21 cellular contexts compared by ENCODE assay signal in the genomic region with DNA sequence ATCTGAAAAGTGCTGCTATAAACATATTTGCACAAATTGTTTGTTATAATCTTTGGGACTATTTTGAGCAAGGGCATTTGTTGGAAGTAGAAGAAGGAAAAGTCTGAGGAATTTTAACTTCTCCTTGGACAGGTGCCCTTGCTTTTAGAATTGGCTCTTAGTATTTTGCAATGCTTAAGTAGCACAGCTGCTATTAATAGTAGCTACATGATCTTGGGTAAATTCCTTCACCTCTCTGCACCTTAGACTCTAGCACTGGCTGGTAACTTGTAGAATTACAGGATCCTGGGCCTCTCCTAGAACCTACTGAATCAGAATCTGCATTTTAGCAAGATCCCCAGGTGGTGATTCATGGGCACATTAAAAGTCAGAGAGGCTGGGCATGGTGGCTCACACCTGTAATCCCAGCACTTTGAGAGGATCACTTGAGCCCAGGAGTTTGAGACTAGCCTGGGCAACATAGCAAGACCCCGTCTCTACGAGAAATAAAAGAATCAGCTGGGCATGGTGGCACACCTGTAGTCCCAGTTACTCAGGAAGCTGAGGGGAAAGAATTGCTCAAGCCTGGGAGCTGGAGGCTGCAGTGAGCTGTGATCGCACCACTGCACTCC. TPM values are rescaled to one million over a fixed set of nuclear protein-coding genes. Genes with fewer than 3 reads are reported as not detected.
DNase-seq lines count a peak whose midpoint lies in the region; ATAC-seq, FAIRE-seq and TF ChIP-seq lines count a peak whose summit lies in the region.
"Had no signal": no experiment of that assay in that cellular context is flagged by ENCODE, and none has a peak within 500 bp of the region (broad histone marks: within the 10 kb centered on the region; RNA-seq: fewer than 3 reads in every experiment).

No MANE protein-coding gene starts in this region.

- H3K9me3 Mint-ChIP-seq in WTC11 = peaks cover 7% of the 10 kb centered on the region
- H3K9me3 Mint-ChIP-seq in T-helper 2 cell treated with Interferon-gamma antibody and Interleukin-4, amounts not matched to agents 5 μg/mL and 100 μg/mL, for 36 hours = peaks cover 5% of the 10 kb centered on the region

- no peak for TF ChIP-seq RAD21 in A549 (conservative IDR thresholded peaks at IDR 0.05 in 1 of 2, IDR thresholded peaks at IDR 0.05 in 1 of 2)

- CTCF ChIA-PET in A549 (lab: Yijun Ruan, JAX) = interaction anchor here (1.7 to 26.7 kb wide), 4 partner anchors 10 to 93 kb away, joined by 6 to 509 read pairs (median 164); partner anchors contain the start of gene RHOF
- CTCF ChIA-PET in WTC11 (lab: Charles Lee) = interaction anchor here (1.9 kb wide), 1 partner anchor 93 kb away, joined by 8 read pairs; no protein-coding TSS in a partner anchor

- H3K4me2 ChIP-seq in A549 = no peak overlapping the region
- H3K4me2 ChIP-seq: BLaER1 had no signal

- no peak for DNase-seq in A549 (ENCODE audit: low read depth in 1 of 2, low spot score in 1 of 2)
- no peak for DNase-seq in WTC11 (ENCODE audit: low spot score)
- no peak for DNase-seq in lower lobe of right lung
- DNase-seq in T-helper 2 cell treated with Interferon-gamma antibody and Interleukin-4, amounts not matched to agents 5 μg/mL and 100 μg/mL, for 36 hours (ENCODE audit: low spot score) = no peak
- DNase-seq in GM19240 (ENCODE audit: insufficient read length, low spot score) = no peak
- DNase-seq: CD4-positive, alpha-beta memory T cell; EL; Kasumi-1; MG63; NCI-H1048; NCI-H1436 treated with DMSO at 0.1 percent for 48 hours; NCI-H2029; NCI-H345; NCI-H524 treated with DMSO at 0.1 percent for 48 hours; PC-3 had no signal

- peaks cover 14% of the 10 kb centered on the region for H3K27me3 Mint-ChIP-seq in WTC11 (ENCODE audit: low read depth)
- peaks cover 12% of the 10 kb centered on the region for H3K27me3 Mint-ChIP-seq in T-helper 2 cell treated with Interferon-gamma antibody and Interleukin-4, amounts not matched to agents 5 μg/mL and 100 μg/mL, for 36 hours (ENCODE audit: low read depth)

- intact Hi-C loops in lower lobe of right lung (cut with DNase I) = no loop called here

- ATAC-seq in A549 = no peak; a peak in 3 of 6 replicates
- ATAC-seq in WTC11 = no peak
- peak; percentile 94 to 96 for ATAC-seq in lower lobe of right lung
- ATAC-seq in GM18870 (IDR thresholded peaks at IDR 0.05; ENCODE audit: unreplicated experiment) = no peak
- ATAC-seq: GM12878, PC-3 had no signal

- H3K36me3 ChIP-seq in lower lobe of right lung (no peaks in the 10 kb centered on the region), skeletal muscle tissue (ENCODE audit: control insufficient read depth in 3 of 3, insufficient read depth in 3 of 3, low read length in 3 of 3) (no peaks in the 10 kb centered on the region)
- H3K36me3 ChIP-seq: BLaER1, MG63 had no signal

- no peak overlapping the region for H3K4me3 Mint-ChIP-seq in WTC11
- no peak overlapping the region for H3K4me3 Mint-ChIP-seq in T-helper 2 cell treated with Interferon-gamma antibody and Interleukin-4, amounts not matched to agents 5 μg/mL and 100 μg/mL, for 36 hours
- H3K4me3 Mint-ChIP-seq: CD4-positive, alpha-beta memory T cell had no signal

- TF ChIP-seq CTCF in A549 (IDR thresholded peaks at IDR 0.05) = no peak
- no peak for TF ChIP-seq CTCF in WTC11 (IDR thresholded peaks at IDR 0.05)
- TF ChIP-seq CTCF in lower lobe of right lung (IDR thresholded peaks at IDR 0.05) = no peak

- no peak overlapping the region for H3K27ac Mint-ChIP-seq in WTC11
- H3K27ac Mint-ChIP-seq in T-helper 2 cell treated with Interferon-gamma antibody and Interleukin-4, amounts not matched to agents 5 μg/mL and 100 μg/mL, for 36 hours = no peak overlapping the region

- H3K27ac ChIP-seq in A549 (peak overlapping the region in 1 of 2 experiments; percentile 42; a peak in 1 of 6 replicates), lower lobe of right lung (peak overlapping the region; percentile 65), skeletal muscle tissue (ENCODE audit: low read depth, low read length) (peak overlapping the region; percentile 47)
- H3K27ac ChIP-seq: BLaER1 had no signal

- H3K36me3 Mint-ChIP-seq in WTC11 = no peaks in the 10 kb centered on the region
- no peaks in the 10 kb centered on the region for H3K36me3 Mint-ChIP-seq in T-helper 2 cell treated with Interferon-gamma antibody and Interleukin-4, amounts not matched to agents 5 μg/mL and 100 μg/mL, for 36 hours (ENCODE audit: low read depth)
- H3K36me3 Mint-ChIP-seq: CD4-positive, alpha-beta memory T cell had no signal

- no peaks in the 10 kb centered on the region for H3K4me1 Mint-ChIP-seq in WTC11
- no peaks in the 10 kb centered on the region for H3K4me1 Mint-ChIP-seq in T-helper 2 cell treated with Interferon-gamma antibody and Interleukin-4, amounts not matched to agents 5 μg/mL and 100 μg/mL, for 36 hours (ENCODE audit: low read depth)

- no peak for TF ChIP-seq POLR2A in A549 (IDR thresholded peaks at IDR 0.05; ENCODE audit: low read length)

- H3K27me3 ChIP-seq in lower lobe of right lung (ENCODE audit: low read depth) = no peaks in the 10 kb centered on the region
- no peaks in the 10 kb centered on the region for H3K27me3 ChIP-seq in skeletal muscle tissue (ENCODE audit: control insufficient read depth in 3 of 3, insufficient read depth in 3 of 3, low read length in 3 of 3)
- H3K27me3 ChIP-seq: BLaER1 had no signal

- no peak for TF ChIP-seq EP300 in A549 (IDR thresholded peaks at IDR 0.05)

- whole genome bisulfite sequencing in A549 (ENCODE audit: missing lambda C conversion rate) = 74% methylated on average over 3 of the region's 3 CpGs

- POLR2A ChIA-PET in A549 (lab: Yijun Ruan, JAX) (no interaction called here), WTC11 (lab: Charles Lee) (no interaction called here)

- H3K9ac ChIP-seq in skeletal muscle tissue (ENCODE audit: low read depth in 1 of 3, low read length in 3 of 3) = peak overlapping the region in 2 of 3 donors; percentile 18 to 20
- H3K9ac ChIP-seq: BLaER1 had no signal

- H3K9me3 ChIP-seq in A549 (no peaks in the 10 kb centered on the region; the same call in 2 of the 3 replicates), lower lobe of right lung (no peaks in the 10 kb centered on the region), skeletal muscle tissue (ENCODE audit: control insufficient read depth in 3 of 3, low read length in 3 of 3) (no peaks in the 10 kb centered on the region)

- FAIRE-seq in A549 (lab: Jason Lieb, UNC) = no peak
- FAIRE-seq: A204.1, GM12878, H1 had no signal

- peaks cover 13% of the 10 kb centered on the region; the same call in 2 of the 3 replicates for H3K4me1 ChIP-seq in A549
- peaks cover 17% of the 10 kb centered on the region for H3K4me1 ChIP-seq in lower lobe of right lung
- H3K4me1 ChIP-seq in skeletal muscle tissue (ENCODE audit: control insufficient read depth in 3 of 3, insufficient read depth in 3 of 3, low read length in 3 of 3) = peaks cover 12 to 23% (median 18%) of the 10 kb centered on the region in 3 donors
- H3K4me1 ChIP-seq: BLaER1 had no signal

- H3K4me3 ChIP-seq in A549 (no peak overlapping the region), lower lobe of right lung (no peak overlapping the region), skeletal muscle tissue (ENCODE audit: low read length in 3 of 3) (peak overlapping the region in 1 of 3 donors; percentile 27)
- H3K4me3 ChIP-seq: BLaER1, GM12878, MG63 had no signal

TF ChIP-seq in A549, 52 proteins besides CTCF, POLR2A, EP300 and RAD21 (continues in another document):
- TF ChIP-seq MAFK (IDR thresholded peaks at IDR 0.05; ENCODE audit: partially characterized antibody) (peak; percentile 8), PBX3 (IDR thresholded peaks at IDR 0.05) (no peak), TP53 (CRISPR knock-in tag; IDR thresholded peaks at IDR 0.05) (no peak), ESRRA (IDR thresholded peaks at IDR 0.05; ENCODE audit: borderline replicate concordance, low read length) (no peak)

TF ChIP-seq in WTC11, 78 proteins besides CTCF, POLR2A, EP300 and RAD21 (continues in another document):
- TF ChIP-seq, protein P1, sequence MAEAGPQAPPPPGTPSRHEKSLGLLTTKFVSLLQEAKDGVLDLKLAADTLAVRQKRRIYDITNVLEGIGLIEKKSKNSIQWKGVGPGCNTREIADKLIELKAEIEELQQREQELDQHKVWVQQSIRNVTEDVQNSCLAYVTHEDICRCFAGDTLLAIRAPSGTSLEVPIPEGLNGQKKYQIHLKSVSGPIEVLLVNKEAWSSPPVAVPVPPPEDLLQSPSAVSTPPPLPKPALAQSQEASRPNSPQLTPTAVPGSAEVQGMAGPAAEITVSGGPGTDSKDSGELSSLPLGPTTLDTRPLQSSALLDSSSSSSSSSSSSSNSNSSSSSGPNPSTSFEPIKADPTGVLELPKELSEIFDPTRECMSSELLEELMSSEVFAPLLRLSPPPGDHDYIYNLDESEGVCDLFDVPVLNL (CRISPR knock-in tag; IDR thresholded peaks at IDR 0.05; ENCODE audit: borderline replicate concordance, low read depth) = no peak
- no peak for TF ChIP-seq PRRX2 (CRISPR knock-in tag; IDR thresholded peaks at IDR 0.05)

RNA-seq across cellular contexts. Expression of gene TMEM120B, which starts 10.8 kb away (rescaled TPM):
- polyA plus RNA-seq in A549 (2011; rRNA removed) = 13.2 and 18.2 TPM in 2 replicates
- 19.7 and 26.1 TPM in 2 replicates for polyA plus RNA-seq in A549 (2012; cell fraction: cytosol; rRNA removed)
- polyA plus RNA-seq in A549 (2012; cell fraction: nucleus; rRNA removed) = 96.3 and 97.9 TPM in 2 replicates
- polyA plus RNA-seq in A549 (2017; fragmentation: RNase III; extraction: RNeasy Plus Mini Kit Qiagen cat#74134 plus additional on column Dnase treatment) = 10.2 to 10.6 TPM (median 10.2 TPM) in 3 replicates
- 30.9 and 31.1 TPM in 2 replicates for polyA minus RNA-seq in A549 (2011; rRNA and poly(A)+ RNA removed)
- total RNA-seq in WTC11 (2021) = 30.7 to 36.9 TPM (median 33.6 TPM) in 3 replicates
- total RNA-seq in lower lobe of right lung = 13.4 TPM
- 8.9 TPM for total RNA-seq in skeletal muscle tissue

RNA-seq across cellular contexts. Expression of gene MORN3, which starts 32.3 kb away (rescaled TPM):
- 0.17 and 0.47 TPM in 2 replicates for polyA plus RNA-seq in A549 (2011; rRNA removed)
- polyA plus RNA-seq in A549 (2012; cell fraction: cytosol; rRNA removed) = 0.21 and 0.24 TPM in 2 replicates
- polyA plus RNA-seq in A549 (2012; cell fraction: nucleus; rRNA removed) = 0.22 and 0.33 TPM in 2 replicates
- 0.17 to 0.28 TPM (median 0.26 TPM) in 3 replicates for polyA plus RNA-seq in A549 (2017; fragmentation: RNase III; extraction: RNeasy Plus Mini Kit Qiagen cat#74134 plus additional on column Dnase treatment)
- polyA minus RNA-seq in A549 (2011; rRNA and poly(A)+ RNA removed) = 0.05 and 0.12 TPM in 2 replicates
- 0.37 to 0.80 TPM (median 0.50 TPM) in 3 replicates for total RNA-seq in WTC11 (2021)
- total RNA-seq in lower lobe of right lung = 2.1 TPM
- under 0.01 TPM for total RNA-seq in skeletal muscle tissue

Comparison
In these comparisons a context has a peak if more than half of its experiments do, and no peak if none do; other contexts are left out.
1. ATAC-seq: peak in lower lobe of right lung (2 of 2); none in A549 (0 of 2), WTC11 (single experiment) and GM18870 (single experiment).